9 cellular contexts compared by ENCODE assay signal in the genomic region with DNA sequence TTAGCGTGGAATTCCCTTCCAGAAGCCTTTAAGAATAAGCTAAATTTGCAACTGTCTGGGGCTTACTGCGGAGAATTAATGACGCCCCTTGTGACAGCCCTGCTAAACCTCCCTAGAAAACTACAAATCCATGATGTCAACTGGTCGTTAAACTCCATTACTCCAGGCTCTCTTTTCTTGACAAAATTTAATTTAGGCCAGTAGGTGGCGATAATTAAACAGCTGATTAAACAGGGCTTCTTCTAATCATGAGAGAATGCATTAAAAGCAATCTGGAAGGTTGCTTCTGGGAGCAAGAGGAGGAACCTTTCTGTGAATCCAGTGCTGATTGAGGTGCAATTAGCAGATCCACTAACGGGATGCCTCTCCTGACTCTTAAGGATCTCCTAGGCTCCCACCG. TPM values are rescaled to one million over a fixed set of nuclear protein-coding genes. Genes with fewer than 3 reads are reported as not detected.
A peak's percentile ranks its signal among the peaks of the same experiment; 100 is the strongest.
DNase-seq lines count a peak whose midpoint lies in the region; ATAC-seq, FAIRE-seq and TF ChIP-seq lines count a peak whose summit lies in the region.
"Had no signal": no experiment of that assay in that cellular context is flagged by ENCODE, and none has a peak within 500 bp of the region (broad histone marks: within the 10 kb centered on the region; RNA-seq: fewer than 3 reads in every experiment).

No MANE protein-coding gene starts in this region.

- no peaks in the 10 kb centered on the region for H3K4me1 ChIP-seq in pancreas
- H3K4me1 ChIP-seq: SJSA1 had no signal

- DNase-seq in DMS53 treated with DMSO at 0.1 percent for 48 hours (lab: John Stamatoyannopoulos, UW; ENCODE audit: unreplicated experiment) (peak; percentile 47), LNCaP clone FGC (ENCODE audit: low read depth) (no peak), SHP77 treated with DMSO at 0.1 percent for 48 hours (lab: John Stamatoyannopoulos, UW) (peak; percentile 37), fibroblast of mammary gland (ENCODE audit: low read depth) (peak; percentile 56), pancreas (no peak), posterior cingulate gyrus (no peak)
- no peak for DNase-seq in activated CD4-positive, alpha-beta T cell treated with anti-CD3 and anti-CD28 coated beads for 1 hour

- WGBS in pancreas, 2 donors: 9 to 12% methylated on average over 7 of the region's 7 CpGs

- intact Hi-C loops in pancreas (cut with DNase I) (no loop called here), posterior cingulate gyrus (cut with DNase I) (loop anchor here (2.0 to 10.0 kb wide), 3 partner anchors 62 to 472 kb away; no protein-coding TSS in a partner anchor)

- TF ChIP-seq CTCF in LNCaP clone FGC (IDR thresholded peaks at IDR 0.05; ENCODE audit: control insufficient read depth, extremely low read depth, insufficient read depth) (peak; percentile 55), fibroblast of mammary gland (conservative IDR thresholded peaks at IDR 0.05; ENCODE audit: control insufficient read depth, insufficient read depth, low read depth, low read length) (peak; percentile 46), pancreas (IDR thresholded peaks at IDR 0.05) (peak; percentile 17 to 46 (median 32))

- H3K9me3 ChIP-seq in pancreas: no peaks in the 10 kb centered on the region
- H3K9me3 ChIP-seq: SJSA1 had no signal

- H3K27ac ChIP-seq in pancreas: no peak overlapping the region
- H3K27ac ChIP-seq: SJSA1 had no signal

- H3K27me3 ChIP-seq in pancreas: peaks cover 0 to 4% (median 0%) of the 10 kb centered on the region in 4 donors

- ATAC-seq in pancreas (peak in 3 of 4 donors; percentile 53 to 68 (median 67)), GM18858 (IDR thresholded peaks at IDR 0.05; ENCODE audit: unreplicated experiment) (no peak)

- no peak for FAIRE-seq in pancreas (lab: Jason Lieb, UNC)

- H3K36me3 ChIP-seq in pancreas: no peaks in the 10 kb centered on the region
- H3K36me3 ChIP-seq: SJSA1 had no signal

- H3K4me3 ChIP-seq in LNCaP clone FGC (ENCODE audit: low read depth, low read length) (no peak overlapping the region), fibroblast of mammary gland (ENCODE audit: control insufficient read depth, low read depth, low read length) (no peak overlapping the region), pancreas (no peak overlapping the region)
- H3K4me3 ChIP-seq: SJSA1 had no signal

RNA-seq across cellular contexts. Expression of gene NLRP1, which starts 8.1 kb away (rescaled TPM):
- 10 to 100 TPM in 3 of 6 donors, 1 to 10 TPM in 3; 2.0 to 13.1 (median 6.7) TPM for total RNA-seq in pancreas
- 10 to 100 TPM; 22.8 to 83.2 TPM for polyA plus RNA-seq in pancreas

Comparison
In these comparisons a context has a peak if more than half of its experiments do, and no peak if none do; other contexts are left out.
1. DNase-seq: peak in DMS53 treated with DMSO at 0.1 percent for 48 hours (single experiment), SHP77 treated with DMSO at 0.1 percent for 48 hours (single experiment) and fibroblast of mammary gland (single experiment); none in LNCaP clone FGC (single experiment), pancreas (0 of 6), activated CD4-positive, alpha-beta T cell treated with anti-CD3 and anti-CD28 coated beads for 1 hour (single experiment) and posterior cingulate gyrus (0 of 10).
2. Peak in every context shown above with its lines, with median percentiles within 50 percentile points of each other: CTCF ChIP-seq.